ENCODE assay signal across 8 cellular contexts in genomic region chr1:173330149-173330951, GRCh38.
DNase-seq lines count a peak whose midpoint lies in the region; ATAC-seq lines count a peak whose summit lies in the region.

No MANE protein-coding gene starts in this region.

- H3K27me3 Mint-ChIP-seq in CD4-positive, alpha-beta memory T cell = no peaks in the 10 kb centered on the region
- H3K27me3 Mint-ChIP-seq in activated naive CD8-positive, alpha-beta T cell treated with anti-CD3 and anti-CD28 coated beads, Interleukin-2, amount 10 ng/mL, durations not matched to agents 7 days and 5 days = no peaks in the 10 kb centered on the region

- peaks cover 0 to 7% (median under 1%) of the 10 kb centered on the region in 8 donors for H3K9me3 Mint-ChIP-seq in CD4-positive, alpha-beta memory T cell
- H3K9me3 Mint-ChIP-seq in activated naive CD8-positive, alpha-beta T cell treated with anti-CD3 and anti-CD28 coated beads, Interleukin-2, amount 10 ng/mL, durations not matched to agents 7 days and 5 days = peaks cover 2% of the 10 kb centered on the region

- DNase-seq in CD4-positive, alpha-beta memory T cell = no peak
- DNase-seq in M059J (ENCODE audit: low read depth) = peak; percentile 77
- no peak for DNase-seq in activated naive CD8-positive, alpha-beta T cell treated with anti-CD3 and anti-CD28 coated beads, Interleukin-2, amount 10 ng/mL, durations not matched to agents 7 days and 5 days
- DNase-seq in iris pigment epithelial cell (ENCODE audit: low read depth) = peak; percentile 81
- no peak for DNase-seq in NCI-H128 (lab: John Stamatoyannopoulos, UW; ENCODE audit: unreplicated experiment)
- DNase-seq in activated CD4-positive, CD25-positive, alpha-beta regulatory T cell (lab: John Stamatoyannopoulos, UW) = no peak

- H3K4me1 Mint-ChIP-seq in CD4-positive, alpha-beta memory T cell = peaks cover 9 to 19% (median 14%) of the 10 kb centered on the region in 4 donors
- H3K4me1 Mint-ChIP-seq in activated naive CD8-positive, alpha-beta T cell treated with anti-CD3 and anti-CD28 coated beads, Interleukin-2, amount 10 ng/mL, durations not matched to agents 7 days and 5 days = peaks cover 14% of the 10 kb centered on the region

- H3K27ac ChIP-seq in CD4-positive, alpha-beta memory T cell (ENCODE audit: low read depth, low read length) = no peak overlapping the region

- H3K9me3 ChIP-seq in CD4-positive, alpha-beta memory T cell (ENCODE audit: control insufficient read depth in 1 of 2, low read length in 2 of 2) = no peaks in the 10 kb centered on the region

- H3K36me3 ChIP-seq in CD4-positive, alpha-beta memory T cell (ENCODE audit: insufficient read depth, low read length) = no peaks in the 10 kb centered on the region

- peak overlapping the region in 6 of 8 donors; percentile 32 to 78 (median 73) for H3K4me3 Mint-ChIP-seq in CD4-positive, alpha-beta memory T cell
- H3K4me3 Mint-ChIP-seq in activated naive CD8-positive, alpha-beta T cell treated with anti-CD3 and anti-CD28 coated beads, Interleukin-2, amount 10 ng/mL, durations not matched to agents 7 days and 5 days = peak overlapping the region; percentile 66

- CTCF ChIA-PET in CD4-positive, alpha-beta memory T cell (lab: Charles Lee; ENCODE audit: partially characterized antibody) = no interaction called here

- no peak for ATAC-seq in activated naive CD8-positive, alpha-beta T cell treated with anti-CD3 and anti-CD28 coated beads, Interleukin-2, amount 10 ng/mL, durations not matched to agents 7 days and 5 days (ENCODE audit: low read depth)
- no peak for ATAC-seq in HG03175 (IDR thresholded peaks at IDR 0.05; ENCODE audit: unreplicated experiment)
- ATAC-seq in HG03469 (IDR thresholded peaks at IDR 0.05; ENCODE audit: unreplicated experiment) = no peak

- peak overlapping the region in 3 of 7 donors; percentile 36 to 93 (median 90) for H3K27ac Mint-ChIP-seq in CD4-positive, alpha-beta memory T cell
- no peak overlapping the region for H3K27ac Mint-ChIP-seq in activated naive CD8-positive, alpha-beta T cell treated with anti-CD3 and anti-CD28 coated beads, Interleukin-2, amount 10 ng/mL, durations not matched to agents 7 days and 5 days

- peaks cover 16% of the 10 kb centered on the region for H3K4me1 ChIP-seq in CD4-positive, alpha-beta memory T cell (ENCODE audit: insufficient read depth, low read length)

- POLR2A ChIA-PET in CD4-positive, alpha-beta memory T cell (lab: Charles Lee; ENCODE audit: partially characterized antibody) = no interaction called here
- POLR2A ChIA-PET in activated naive CD8-positive, alpha-beta T cell treated with anti-CD3 and anti-CD28 coated beads, Interleukin-2, amount 10 ng/mL, durations not matched to agents 7 days and 5 days (lab: Charles Lee) = interaction anchor here (0.7 kb wide), 1 partner anchor 295 kb away, joined by 4 read pairs; no protein-coding TSS in a partner anchor

- H3K4me3 ChIP-seq in CD4-positive, alpha-beta memory T cell (ENCODE audit: low read length in 2 of 2) = no peak overlapping the region

- peaks cover 3 to 8% of the 10 kb centered on the region in 2 donors for H3K36me3 Mint-ChIP-seq in CD4-positive, alpha-beta memory T cell
- H3K36me3 Mint-ChIP-seq in activated naive CD8-positive, alpha-beta T cell treated with anti-CD3 and anti-CD28 coated beads, Interleukin-2, amount 10 ng/mL, durations not matched to agents 7 days and 5 days = peaks cover 2% of the 10 kb centered on the region

- intact Hi-C loops in CD4-positive, alpha-beta memory T cell (cut with micrococcal nuclease) = no loop called here

- no peaks in the 10 kb centered on the region for H3K27me3 ChIP-seq in CD4-positive, alpha-beta memory T cell (ENCODE audit: insufficient read depth, low read length)

Comparison
In these comparisons a context has a peak if more than half of its experiments do, and no peak if none do; other contexts are left out.
1. DNase-seq: peak in M059J (single experiment) and iris pigment epithelial cell (single experiment); none in CD4-positive, alpha-beta memory T cell (0 of 5), activated naive CD8-positive, alpha-beta T cell treated with anti-CD3 and anti-CD28 coated beads, Interleukin-2, amount 10 ng/mL, durations not matched to agents 7 days and 5 days (single experiment), NCI-H128 (single experiment) and activated CD4-positive, CD25-positive, alpha-beta regulatory T cell (0 of 4).